1 cellular context compared by ENCODE assay signal in the genomic region with DNA sequence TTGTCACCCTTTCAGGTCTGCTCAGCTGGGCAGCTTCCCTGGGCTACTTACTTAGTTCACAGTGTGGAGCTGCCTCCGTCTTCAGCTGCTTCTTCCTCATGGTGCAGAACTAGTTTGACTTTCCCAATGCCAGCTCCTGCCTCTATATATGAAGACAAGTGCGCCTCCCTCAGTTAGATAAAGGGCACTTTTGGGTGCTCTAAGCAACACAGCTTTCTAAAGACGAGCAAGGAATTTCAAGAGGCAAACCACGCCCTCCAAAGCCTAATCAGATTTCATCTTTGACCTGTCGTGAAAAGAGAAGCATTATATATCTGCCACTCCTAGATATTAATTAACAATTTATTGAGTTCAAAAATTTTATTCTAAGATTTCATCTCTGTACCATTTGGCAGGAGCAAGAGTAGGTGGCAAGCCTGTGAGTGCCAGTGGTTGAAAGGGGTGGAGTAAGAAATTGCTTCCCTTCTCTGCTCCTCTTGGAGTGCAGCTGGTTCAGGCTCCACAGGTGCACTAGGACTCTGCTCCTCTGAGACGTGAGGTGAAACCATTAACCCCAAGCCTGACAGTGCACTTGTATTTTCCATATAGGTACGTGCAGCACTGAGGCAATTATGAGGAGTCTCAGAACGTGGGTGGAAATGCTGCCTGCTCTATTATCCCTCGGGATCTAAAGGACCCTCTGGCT.
TF ChIP-seq lines count a peak whose summit lies in the region.

No MANE protein-coding gene starts in this region.

TF ChIP-seq in SK-N-SH, 30 proteins besides CTCF, POLR2A, EP300 and RAD21:
- TF ChIP-seq, protein P1, sequence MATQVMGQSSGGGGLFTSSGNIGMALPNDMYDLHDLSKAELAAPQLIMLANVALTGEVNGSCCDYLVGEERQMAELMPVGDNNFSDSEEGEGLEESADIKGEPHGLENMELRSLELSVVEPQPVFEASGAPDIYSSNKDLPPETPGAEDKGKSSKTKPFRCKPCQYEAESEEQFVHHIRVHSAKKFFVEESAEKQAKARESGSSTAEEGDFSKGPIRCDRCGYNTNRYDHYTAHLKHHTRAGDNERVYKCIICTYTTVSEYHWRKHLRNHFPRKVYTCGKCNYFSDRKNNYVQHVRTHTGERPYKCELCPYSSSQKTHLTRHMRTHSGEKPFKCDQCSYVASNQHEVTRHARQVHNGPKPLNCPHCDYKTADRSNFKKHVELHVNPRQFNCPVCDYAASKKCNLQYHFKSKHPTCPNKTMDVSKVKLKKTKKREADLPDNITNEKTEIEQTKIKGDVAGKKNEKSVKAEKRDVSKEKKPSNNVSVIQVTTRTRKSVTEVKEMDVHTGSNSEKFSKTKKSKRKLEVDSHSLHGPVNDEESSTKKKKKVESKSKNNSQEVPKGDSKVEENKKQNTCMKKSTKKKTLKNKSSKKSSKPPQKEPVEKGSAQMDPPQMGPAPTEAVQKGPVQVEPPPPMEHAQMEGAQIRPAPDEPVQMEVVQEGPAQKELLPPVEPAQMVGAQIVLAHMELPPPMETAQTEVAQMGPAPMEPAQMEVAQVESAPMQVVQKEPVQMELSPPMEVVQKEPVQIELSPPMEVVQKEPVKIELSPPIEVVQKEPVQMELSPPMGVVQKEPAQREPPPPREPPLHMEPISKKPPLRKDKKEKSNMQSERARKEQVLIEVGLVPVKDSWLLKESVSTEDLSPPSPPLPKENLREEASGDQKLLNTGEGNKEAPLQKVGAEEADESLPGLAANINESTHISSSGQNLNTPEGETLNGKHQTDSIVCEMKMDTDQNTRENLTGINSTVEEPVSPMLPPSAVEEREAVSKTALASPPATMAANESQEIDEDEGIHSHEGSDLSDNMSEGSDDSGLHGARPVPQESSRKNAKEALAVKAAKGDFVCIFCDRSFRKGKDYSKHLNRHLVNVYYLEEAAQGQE (IDR thresholded peaks at IDR 0.05; ENCODE audit: low read depth, low read length), result no peak
- no peak for TF ChIP-seq JUND (IDR thresholded peaks at IDR 0.05)
- no peak for TF ChIP-seq YY1 (IDR thresholded peaks at IDR 0.05; ENCODE audit: low read depth)
- TF ChIP-seq, protein P2, sequence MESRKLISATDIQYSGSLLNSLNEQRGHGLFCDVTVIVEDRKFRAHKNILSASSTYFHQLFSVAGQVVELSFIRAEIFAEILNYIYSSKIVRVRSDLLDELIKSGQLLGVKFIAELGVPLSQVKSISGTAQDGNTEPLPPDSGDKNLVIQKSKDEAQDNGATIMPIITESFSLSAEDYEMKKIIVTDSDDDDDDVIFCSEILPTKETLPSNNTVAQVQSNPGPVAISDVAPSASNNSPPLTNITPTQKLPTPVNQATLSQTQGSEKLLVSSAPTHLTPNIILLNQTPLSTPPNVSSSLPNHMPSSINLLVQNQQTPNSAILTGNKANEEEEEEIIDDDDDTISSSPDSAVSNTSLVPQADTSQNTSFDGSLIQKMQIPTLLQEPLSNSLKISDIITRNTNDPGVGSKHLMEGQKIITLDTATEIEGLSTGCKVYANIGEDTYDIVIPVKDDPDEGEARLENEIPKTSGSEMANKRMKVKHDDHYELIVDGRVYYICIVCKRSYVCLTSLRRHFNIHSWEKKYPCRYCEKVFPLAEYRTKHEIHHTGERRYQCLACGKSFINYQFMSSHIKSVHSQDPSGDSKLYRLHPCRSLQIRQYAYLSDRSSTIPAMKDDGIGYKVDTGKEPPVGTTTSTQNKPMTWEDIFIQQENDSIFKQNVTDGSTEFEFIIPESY (IDR thresholded peaks at IDR 0.05; ENCODE audit: borderline replicate concordance, low read depth), result no peak
- TF ChIP-seq SMC3 (IDR thresholded peaks at IDR 0.05; ENCODE audit: low read depth, low read length), result peak; percentile 25; the same call in 1 of the 2 replicates
TF ChIP-seq in SK-N-SH: peak in this region for 1.
